23 cellular contexts compared by ENCODE assay signal in the genomic region with DNA sequence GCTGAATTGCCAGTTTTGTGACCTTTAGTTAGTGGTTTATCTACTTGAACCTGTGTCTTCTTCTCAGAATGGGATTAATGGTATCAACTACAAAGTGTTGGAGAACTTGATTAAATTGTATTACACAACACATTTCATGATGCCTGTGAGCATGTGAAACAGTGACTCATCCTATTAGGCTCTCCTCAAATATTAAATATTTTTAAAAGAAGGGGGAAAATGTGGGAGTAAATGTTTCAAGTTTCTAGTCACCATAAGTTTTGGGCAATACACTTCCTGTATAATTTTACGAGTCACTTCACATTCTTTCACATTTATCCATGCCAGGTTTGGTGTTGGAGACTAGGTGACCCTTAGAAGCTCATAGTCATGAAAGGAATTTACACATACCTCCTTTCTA.
"Had no signal": no experiment of that assay in that cellular context is flagged by ENCODE, and none has a peak within 500 bp of the region (broad histone marks: within the 10 kb centered on the region; RNA-seq: fewer than 3 reads in every experiment).

No MANE protein-coding gene starts in this region.

- H3K27ac ChIP-seq: cardiac muscle cell, left ventricle myocardium inferior, neural progenitor cell, testis, uterus had no signal

- H3K4me1 ChIP-seq: left ventricle myocardium inferior, neural progenitor cell, testis, uterus had no signal

- H3K9me3 ChIP-seq: testis had no signal

- ATAC-seq: activated CD4-positive, alpha-beta T cell treated with anti-CD3 and anti-CD28 coated beads for 36 hours; activated naive CD4-positive, alpha-beta T cell treated with anti-CD3 and anti-CD28 coated beads, Interleukin-2, amount 50 U/mL, for 72 hours; activated T-helper 17 cell treated with anti-CD3 and anti-CD28 coated beads, Interleukin-2, amount 50 U/mL, for 72 hours; naive thymus-derived CD8-positive, alpha-beta T cell; right cardiac atrium; stimulated activated effector memory CD8-positive, alpha-beta T cell treated with anti-CD3 and anti-CD28 coated beads, Interleukin-12 subunit alpha, Interleukin-12 subunit beta, amount 100 ng/mL, for 72 hours; T-helper 17 cell had no signal

- DNase-seq: activated B cell treated with CpG ODN at 0.5 μM for 24 hours; activated CD4-positive, alpha-beta T cell treated with anti-CD3 and anti-CD28 coated beads for 36 hours; activated CD4-positive, alpha-beta T cell treated with anti-CD3 and anti-CD28 coated beads, Interleukin-2, amount 50 U/mL, for 4 hours; activated CD8-positive, alpha-beta memory T cell treated with anti-CD3 and anti-CD28 coated beads for 24 hours; activated CD8-positive, alpha-beta memory T cell treated with anti-CD3 and anti-CD28 coated beads, Interleukin-2, amount 50 U/mL, for 4 hours; activated T-cell treated with anti-CD3 and anti-CD28 coated beads, Interleukin-2, amount 50 U/mL, for 24 hours; aorta; effector CD4-positive, alpha-beta T cell; kidney glomerular epithelial cell; left ventricle myocardium inferior; naive thymus-derived CD8-positive, alpha-beta T cell; right cardiac atrium; stimulated activated CD4-positive, alpha-beta T cell treated with anti-CD3 and anti-CD28 coated beads, Interleukin-12 subunit alpha, Interleukin-12 subunit beta, amount 100 ng/mL, for 4 hours; SW 1271; T-helper 17 cell; testis; trophoblast cell; uterus had no signal

- H3K4me3 ChIP-seq: cardiac muscle cell, left ventricle myocardium inferior, neural progenitor cell, testis, uterus had no signal

- H3K27me3 ChIP-seq: cardiac muscle cell, neural progenitor cell, testis, uterus had no signal

- H3K36me3 ChIP-seq: cardiac muscle cell, left ventricle myocardium inferior, neural progenitor cell, uterus had no signal
